12 cellular contexts compared by ENCODE assay signal in the genomic region with DNA sequence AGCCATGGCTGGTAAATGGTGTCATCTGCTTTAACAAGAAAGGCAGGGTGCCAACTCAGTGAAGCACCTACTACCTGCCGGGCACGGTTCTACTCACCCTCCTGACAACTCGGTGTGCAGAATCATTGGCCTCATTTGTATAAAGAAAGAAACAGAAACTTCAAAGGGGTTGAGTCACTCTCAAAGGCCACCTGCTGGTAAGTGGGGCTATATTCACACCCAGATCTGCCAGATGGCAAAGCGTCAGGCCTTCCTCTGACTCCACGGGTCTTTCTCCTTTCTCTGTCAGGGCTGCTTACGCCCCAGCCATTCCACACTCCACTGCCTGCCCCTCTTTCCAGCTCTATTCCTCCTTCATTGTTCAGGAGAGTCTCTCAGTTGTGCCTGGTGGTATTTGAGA.
DNase-seq lines count a peak whose midpoint lies in the region; ATAC-seq, FAIRE-seq and TF ChIP-seq lines count a peak whose summit lies in the region.
"Had no signal": no experiment of that assay in that cellular context is flagged by ENCODE, and none has a peak within 500 bp of the region (broad histone marks: within the 10 kb centered on the region; RNA-seq: fewer than 3 reads in every experiment).

No MANE protein-coding gene starts in this region.

- no peak overlapping the region for H2AFZ ChIP-seq in GM12878 (ENCODE audit: control insufficient read depth, low read depth, low read length)

- H3K27me3 ChIP-seq in MG63 (no peaks in the 10 kb centered on the region), GM12878 (replicated peaks in 1 of 2; ENCODE audit: control insufficient read depth in 2 of 2, insufficient read depth in 2 of 2, low read length in 1 of 2) (no peaks in the 10 kb centered on the region), suprapubic skin (no peaks in the 10 kb centered on the region)

- H3K4me1 ChIP-seq in GM12878 (ENCODE audit: control insufficient read depth, insufficient read depth, low read length) (no peaks in the 10 kb centered on the region), suprapubic skin (no peaks in the 10 kb centered on the region)
- H3K4me1 ChIP-seq: psoas muscle had no signal

- peaks cover 8% of the 10 kb centered on the region for H3K27me3 Mint-ChIP-seq in nephron progenitor cell (ENCODE audit: low read depth, poor library complexity)
- H3K27me3 Mint-ChIP-seq in stimulated activated memory B cell treated with anti-CD40 and anti-IgM and Interleukin-4, amounts not matched to agents 10 μg/mL and 1 μg/mL and 100 μg/mL, for 72 hours: no peaks in the 10 kb centered on the region

- TF ChIP-seq CTCF in GM12878 (IDR thresholded peaks at IDR 0.05 in 2 of 3, conservative IDR thresholded peaks at IDR 0.05 in 1 of 3; ENCODE audit: control insufficient read depth in 2 of 3, extremely low read depth in 1 of 3, insufficient read depth in 1 of 3, low read depth in 3 of 3, low read length in 3 of 3) (no peak), nephron progenitor cell (IDR thresholded peaks at IDR 0.05) (peak; percentile 18), suprapubic skin (IDR thresholded peaks at IDR 0.05) (no peak)

- H3K4me1 Mint-ChIP-seq in nephron progenitor cell: peaks cover 12% of the 10 kb centered on the region
- H3K4me1 Mint-ChIP-seq in stimulated activated memory B cell treated with anti-CD40 and anti-IgM and Interleukin-4, amounts not matched to agents 10 μg/mL and 1 μg/mL and 100 μg/mL, for 72 hours: no peaks in the 10 kb centered on the region

- H3K9ac ChIP-seq in GM12878 (ENCODE audit: control insufficient read depth, insufficient read depth, low read length): no peak overlapping the region

- WGBS in GM12878 (ENCODE audit: insufficient coverage, insufficient replicate concordance, low lambda C conversion rate, missing lambda C conversion rate): 9% methylated on average over 6 of the region's 6 CpGs
- WGBS in suprapubic skin: 42% methylated on average over 6 of the region's 6 CpGs

- H3K27ac ChIP-seq in GM12878 (ENCODE audit: control insufficient read depth, insufficient read depth) (no peak overlapping the region), suprapubic skin (no peak overlapping the region)
- H3K27ac ChIP-seq: psoas muscle had no signal

- BruUV-seq in GM12878 (replicated peaks; lab: Mats Ljungman, UMichigan): no TSS peak

- intact Hi-C loops in GM12878 (cut with micrococcal nuclease; ENCODE audit: unreplicated experiment): no loop called here
- intact Hi-C loops in left colon (cut with DNase I, micrococcal nuclease): no loop called here

- no peak overlapping the region for H3K4me3 Mint-ChIP-seq in nephron progenitor cell
- no peak overlapping the region for H3K4me3 Mint-ChIP-seq in stimulated activated memory B cell treated with anti-CD40 and anti-IgM and Interleukin-4, amounts not matched to agents 10 μg/mL and 1 μg/mL and 100 μg/mL, for 72 hours

- TF ChIP-seq RAD21 in GM12878 (IDR thresholded peaks at IDR 0.05; ENCODE audit: insufficient read depth, low read depth, low read length): no peak

- ATAC-seq in GM12878 (peak; percentile 68), left colon (no peak), HG03135 (IDR thresholded peaks at IDR 0.05; ENCODE audit: unreplicated experiment) (no peak)
- no peak for ATAC-seq in stimulated activated memory B cell treated with anti-CD40 and anti-IgM and Interleukin-4, amounts not matched to agents 10 μg/mL and 1 μg/mL and 100 μg/mL, for 72 hours
- ATAC-seq: activated naive CD4-positive, alpha-beta T cell treated with anti-CD3 and anti-CD28 coated beads, Interleukin-2, amount 50 U/mL, for 72 hours; psoas muscle had no signal

- H3K36me3 Mint-ChIP-seq in nephron progenitor cell (ENCODE audit: low read depth): no peaks in the 10 kb centered on the region
- H3K36me3 Mint-ChIP-seq in stimulated activated memory B cell treated with anti-CD40 and anti-IgM and Interleukin-4, amounts not matched to agents 10 μg/mL and 1 μg/mL and 100 μg/mL, for 72 hours: no peaks in the 10 kb centered on the region
- H3K36me3 Mint-ChIP-seq: activated naive CD4-positive, alpha-beta T cell treated with anti-CD3 and anti-CD28 coated beads, Interleukin-2, amount 50 U/mL, for 72 hours had no signal

- H3K4me2 ChIP-seq in GM12878 (ENCODE audit: control insufficient read depth, insufficient read depth): no peak overlapping the region

- peak; percentile 48 for DNase-seq in Daoy (ENCODE audit: low read depth)
- DNase-seq in MG63: peak; percentile 65
- DNase-seq in GM12878 (ENCODE audit: low read depth, low spot score): no peak
- DNase-seq in nephron progenitor cell: no peak
- DNase-seq in left colon: no peak
- no peak for DNase-seq in suprapubic skin (ENCODE audit: low spot score in 2 of 2)
- DNase-seq: activated CD4-positive, alpha-beta T cell treated with anti-CD3 and anti-CD28 coated beads for 48 hours; islet precursor cell; psoas muscle had no signal

- H3K27ac Mint-ChIP-seq in nephron progenitor cell: no peak overlapping the region
- no peak overlapping the region for H3K27ac Mint-ChIP-seq in stimulated activated memory B cell treated with anti-CD40 and anti-IgM and Interleukin-4, amounts not matched to agents 10 μg/mL and 1 μg/mL and 100 μg/mL, for 72 hours
- H3K27ac Mint-ChIP-seq: activated naive CD4-positive, alpha-beta T cell treated with anti-CD3 and anti-CD28 coated beads, Interleukin-2, amount 50 U/mL, for 72 hours had no signal

- H3K36me3 ChIP-seq in MG63: no peaks in the 10 kb centered on the region
- no peaks in the 10 kb centered on the region for H3K36me3 ChIP-seq in GM12878 (ENCODE audit: control insufficient read depth in 2 of 2, insufficient read depth in 2 of 2, low read length in 1 of 2)
- H3K36me3 ChIP-seq in suprapubic skin: no peaks in the 10 kb centered on the region

- FAIRE-seq in GM12878 (lab: Jason Lieb, UNC): no peak

- H3K4me3 ChIP-seq in MG63: no peak overlapping the region
- H3K4me3 ChIP-seq in GM12878: no peak overlapping the region
- H3K4me3 ChIP-seq in suprapubic skin: no peak overlapping the region
- H3K4me3 ChIP-seq: psoas muscle had no signal

- H4K20me1 ChIP-seq in GM12878 (ENCODE audit: control insufficient read depth, insufficient read depth): no peaks in the 10 kb centered on the region

- RAD21 ChIA-PET in GM12878 (lab: Charles Lee; ENCODE audit: unreplicated experiment): no interaction called here

- H3K9me3 ChIP-seq in MG63 (no peaks in the 10 kb centered on the region), GM12878 (replicated peaks; ENCODE audit: control insufficient read depth, insufficient read depth, low read length) (no peaks in the 10 kb centered on the region), suprapubic skin (no peaks in the 10 kb centered on the region)
- H3K9me3 ChIP-seq: psoas muscle had no signal

- no peaks in the 10 kb centered on the region for H3K79me2 ChIP-seq in GM12878 (ENCODE audit: control insufficient read depth, insufficient read depth, low read length)

- in situ Hi-C loops in GM12878 (cut with MboI): no loop called here

- TF ChIP-seq EP300 in GM12878 (IDR thresholded peaks at IDR 0.05; ENCODE audit: borderline replicate concordance in 1 of 2, control insufficient read depth in 1 of 2, low read depth in 2 of 2, low read length in 2 of 2) (no peak), suprapubic skin (IDR thresholded peaks at IDR 0.05) (no peak)

- SMC1A ChIA-PET in GM12878 (lab: Charles Lee; ENCODE audit: uncharacterized antibody, unreplicated experiment): no interaction called here

- POLR2A ChIA-PET in GM12878 (lab: Charles Lee): no interaction called here

- H3K9me3 Mint-ChIP-seq in nephron progenitor cell: no peaks in the 10 kb centered on the region
- peaks cover 7% of the 10 kb centered on the region for H3K9me3 Mint-ChIP-seq in stimulated activated memory B cell treated with anti-CD40 and anti-IgM and Interleukin-4, amounts not matched to agents 10 μg/mL and 1 μg/mL and 100 μg/mL, for 72 hours

- TF ChIP-seq POLR2A in GM12878 (IDR thresholded peaks at IDR 0.05; ENCODE audit: low read depth, low read length): no peak
- no peak for TF ChIP-seq POLR2A in suprapubic skin (IDR thresholded peaks at IDR 0.05)

- CTCF ChIA-PET in GM12878 (lab: Yijun Ruan, JAX): no interaction called here

TF ChIP-seq in GM12878, 131 proteins besides CTCF, POLR2A, EP300 and RAD21 (continues in another document):
- no peak for TF ChIP-seq HDGF (IDR thresholded peaks at IDR 0.05)
- no peak for TF ChIP-seq SUPT20H (IDR thresholded peaks at IDR 0.05; ENCODE audit: borderline replicate concordance, control insufficient read depth, low read depth, low read length)
- TF ChIP-seq TCF3 (IDR thresholded peaks at IDR 0.05; ENCODE audit: borderline replicate concordance, insufficient read depth, low read depth, low read length): no peak
- TF ChIP-seq IRF4 (IDR thresholded peaks at IDR 0.05; ENCODE audit: low read depth, low read length): no peak
- TF ChIP-seq KLF5 (IDR thresholded peaks at IDR 0.05; ENCODE audit: partially characterized antibody): no peak
- TF ChIP-seq MEF2A (IDR thresholded peaks at IDR 0.05; ENCODE audit: insufficient read depth, low read depth, low read length): no peak
- TF ChIP-seq CBX3 (IDR thresholded peaks at IDR 0.05; ENCODE audit: borderline replicate concordance, low read depth): no peak
- TF ChIP-seq YY1 (IDR thresholded peaks at IDR 0.05; ENCODE audit: low read depth, low read length): no peak
- TF ChIP-seq CHD2 (IDR thresholded peaks at IDR 0.05; ENCODE audit: borderline replicate concordance, low read depth, low read length): no peak
- no peak for TF ChIP-seq CEBPB (IDR thresholded peaks at IDR 0.05; ENCODE audit: borderline replicate concordance in 1 of 2, low read depth in 2 of 2, low read length in 2 of 2)
- no peak for TF ChIP-seq BMI1 (IDR thresholded peaks at IDR 0.05; ENCODE audit: borderline replicate concordance)
- TF ChIP-seq IRF3 (IDR thresholded peaks at IDR 0.05): no peak
- TF ChIP-seq LARP7 (IDR thresholded peaks at IDR 0.05): no peak
- no peak for TF ChIP-seq NR2C2 (IDR thresholded peaks at IDR 0.05; ENCODE audit: borderline replicate concordance, control insufficient read depth, insufficient read length, low read depth)
- TF ChIP-seq ZBED1 (IDR thresholded peaks at IDR 0.05; ENCODE audit: borderline replicate concordance): no peak

Comparison
In these comparisons a context has a peak if more than half of its experiments do, and no peak if none do; other contexts are left out.
1. DNase-seq: peak in Daoy (single experiment) and MG63 (single experiment); none in GM12878 (single experiment), nephron progenitor cell (single experiment), left colon (0 of 2) and suprapubic skin (0 of 2).